In the genomic region with DNA sequence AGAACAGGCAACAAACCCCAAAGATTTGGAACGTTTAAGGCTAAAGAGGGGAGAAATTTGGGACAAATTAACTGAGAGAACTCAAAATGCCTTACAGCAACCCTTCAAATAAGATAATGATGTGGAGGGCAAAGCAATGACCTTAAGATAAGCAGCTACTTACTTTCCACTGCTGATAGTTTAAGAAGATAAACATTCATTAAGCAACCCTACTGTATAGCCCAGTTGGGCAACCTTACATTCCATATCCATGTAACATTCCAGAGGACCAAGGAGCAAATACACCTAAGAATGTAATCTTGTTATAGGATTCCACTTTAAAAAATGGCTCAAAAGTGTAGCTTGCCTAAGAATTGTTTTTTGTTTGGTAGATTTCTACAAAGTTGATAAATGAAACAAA, we compare ENCODE assay signal across 19 cellular contexts. TPM values are rescaled to one million over a fixed set of nuclear protein-coding genes. Genes with fewer than 3 reads are reported as not detected.
DNase-seq lines count a peak whose midpoint lies in the region; ATAC-seq and TF ChIP-seq lines count a peak whose summit lies in the region.
"Had no signal": no experiment of that assay in that cellular context is flagged by ENCODE, and none has a peak within 500 bp of the region (broad histone marks: within the 10 kb centered on the region; RNA-seq: fewer than 3 reads in every experiment).

No MANE protein-coding gene starts in this region.

- H3K9me3 ChIP-seq in cardiac muscle cell (ENCODE audit: low read depth) = no peaks in the 10 kb centered on the region
- H3K9me3 ChIP-seq in left ventricle myocardium inferior (replicated peaks) = no peaks in the 10 kb centered on the region
- H3K9me3 ChIP-seq in adipocyte (ENCODE audit: control insufficient read depth, low read length) = no peaks in the 10 kb centered on the region
- H3K9me3 ChIP-seq in hepatocyte (ENCODE audit: low read depth) = no peaks in the 10 kb centered on the region
- H3K9me3 ChIP-seq: tibial artery had no signal

- peaks cover 20% of the 10 kb centered on the region for H3K4me1 Mint-ChIP-seq in type B pancreatic cell (ENCODE audit: unreplicated experiment)

- H3K27ac Mint-ChIP-seq in type B pancreatic cell = peak overlapping the region; percentile 49
- H3K27ac Mint-ChIP-seq: stimulated activated memory B cell treated with anti-CD40 and anti-IgM and Interleukin-4, amounts not matched to agents 10 μg/mL and 1 μg/mL and 100 μg/mL, for 72 hours had no signal

- H3K4me3 ChIP-seq in cardiac muscle cell = no peak overlapping the region
- no peak overlapping the region for H3K4me3 ChIP-seq in left ventricle myocardium inferior
- H3K4me3 ChIP-seq in adipocyte (ENCODE audit: low read length) = no peak overlapping the region
- no peak overlapping the region for H3K4me3 ChIP-seq in hepatocyte
- H3K4me3 ChIP-seq: tibial artery had no signal

- H3K36me3 ChIP-seq in cardiac muscle cell = no peaks in the 10 kb centered on the region
- peaks cover 6% of the 10 kb centered on the region for H3K36me3 ChIP-seq in left ventricle myocardium inferior
- peaks cover 19% of the 10 kb centered on the region for H3K36me3 ChIP-seq in adipocyte (ENCODE audit: control insufficient read depth, insufficient read depth, low read length, severe bottlenecking)
- no peaks in the 10 kb centered on the region for H3K36me3 ChIP-seq in hepatocyte (replicated peaks; ENCODE audit: insufficient read depth, low read depth)

- H3K79me2 ChIP-seq in hepatocyte = peaks cover 95% of the 10 kb centered on the region

- H3K27ac ChIP-seq in cardiac muscle cell = peak overlapping the region; percentile 78
- H3K27ac ChIP-seq in left ventricle myocardium inferior (replicated peaks) = no peak overlapping the region
- no peak overlapping the region for H3K27ac ChIP-seq in hepatocyte
- H3K27ac ChIP-seq: tibial artery had no signal

- H3K9me2 ChIP-seq in hepatocyte (replicated peaks; ENCODE audit: insufficient read depth) = no peaks in the 10 kb centered on the region

- peak overlapping the region; percentile 34 for H3K4me2 ChIP-seq in hepatocyte

- no peaks in the 10 kb centered on the region for H3K9me3 Mint-ChIP-seq in type B pancreatic cell
- H3K9me3 Mint-ChIP-seq: CD14-positive monocyte; central memory CD8-positive, alpha-beta T cell; stimulated activated memory B cell treated with anti-CD40 and anti-IgM and Interleukin-4, amounts not matched to agents 10 μg/mL and 1 μg/mL and 100 μg/mL, for 72 hours had no signal

- no peak for ATAC-seq in GM21717 (IDR thresholded peaks at IDR 0.05; ENCODE audit: unreplicated experiment)
- ATAC-seq: activated CD4-positive, CD25-positive, alpha-beta regulatory T cell treated with anti-CD3 and anti-CD28 coated beads, Interleukin-2, amount 50 U/mL, for 24 hours; stimulated activated memory B cell treated with anti-CD40 and anti-IgM and Interleukin-4, amounts not matched to agents 10 μg/mL and 1 μg/mL and 100 μg/mL, for 72 hours had no signal

- no peak overlapping the region for H3K9ac ChIP-seq in adipocyte (ENCODE audit: low read length)

- peaks cover 65% of the 10 kb centered on the region for H4K20me1 ChIP-seq in hepatocyte (ENCODE audit: insufficient read depth, poor library complexity, severe bottlenecking)

- H2AFZ ChIP-seq in hepatocyte = no peak overlapping the region

- DNase-seq in cardiac muscle cell (ENCODE audit: low read depth in 1 of 2, low spot score in 1 of 2) = no peak
- DNase-seq in left ventricle myocardium inferior = no peak
- peak; percentile 47 for DNase-seq in adipocyte (ENCODE audit: low read depth)
- DNase-seq in hepatocyte (ENCODE audit: low spot score) = peak; percentile 24
- no peak for DNase-seq in type B pancreatic cell (ENCODE audit: extremely low spot score, unreplicated experiment)
- no peak for DNase-seq in NCI-H748 (lab: John Stamatoyannopoulos, UW; ENCODE audit: unreplicated experiment)
- DNase-seq in activated gamma-delta T cell treated with Interleukin-2 at 50 U/mL for 16 hours = no peak
- DNase-seq: DMS153, hypothalamus, midbrain, NCI-H1694 treated with DMSO at 0.1 percent for 48 hours, NCI-H446, T-helper 2 cell, tibial artery had no signal

- H3K36me3 Mint-ChIP-seq in type B pancreatic cell = peaks cover 28% of the 10 kb centered on the region

- WGBS in hepatocyte (ENCODE audit: low lambda C conversion rate, missing lambda C conversion rate) = 27% methylated on average over 1 of the region's 1 CpG

- peaks cover 13% of the 10 kb centered on the region for H3K4me1 ChIP-seq in cardiac muscle cell (ENCODE audit: low read depth)
- peaks cover 47% of the 10 kb centered on the region for H3K4me1 ChIP-seq in left ventricle myocardium inferior
- H3K4me1 ChIP-seq in adipocyte (ENCODE audit: control insufficient read depth, insufficient read depth, low read length) = peaks cover 26% of the 10 kb centered on the region
- H3K4me1 ChIP-seq in hepatocyte (ENCODE audit: insufficient read depth) = peaks cover 16% of the 10 kb centered on the region

- H3K4me3 Mint-ChIP-seq in type B pancreatic cell = no peak overlapping the region
- H3K4me3 Mint-ChIP-seq: CD14-positive monocyte; central memory CD8-positive, alpha-beta T cell; stimulated activated memory B cell treated with anti-CD40 and anti-IgM and Interleukin-4, amounts not matched to agents 10 μg/mL and 1 μg/mL and 100 μg/mL, for 72 hours had no signal

- no peaks in the 10 kb centered on the region for H3K27me3 Mint-ChIP-seq in type B pancreatic cell
- H3K27me3 Mint-ChIP-seq: central memory CD8-positive, alpha-beta T cell; stimulated activated memory B cell treated with anti-CD40 and anti-IgM and Interleukin-4, amounts not matched to agents 10 μg/mL and 1 μg/mL and 100 μg/mL, for 72 hours had no signal

- H3K27me3 ChIP-seq in cardiac muscle cell (no peaks in the 10 kb centered on the region), left ventricle myocardium inferior (ENCODE audit: low read depth) (no peaks in the 10 kb centered on the region), adipocyte (replicated peaks; ENCODE audit: control insufficient read depth, insufficient read depth, low read length) (no peaks in the 10 kb centered on the region), hepatocyte (no peaks in the 10 kb centered on the region)
- H3K27me3 ChIP-seq: tibial artery had no signal

- intact Hi-C loops in left ventricle myocardium inferior (cut with micrococcal nuclease) = no loop called here

- TF ChIP-seq CTCF in cardiac muscle cell (IDR thresholded peaks at IDR 0.05; ENCODE audit: low read depth, low read length) (no peak), left ventricle myocardium inferior (IDR thresholded peaks at IDR 0.05; ENCODE audit: borderline replicate concordance) (no peak), hepatocyte (IDR thresholded peaks at IDR 0.05; ENCODE audit: poor library complexity) (no peak), type B pancreatic cell (conservative IDR thresholded peaks at IDR 0.05) (no peak)

RNA-seq across cellular contexts. Expression of a gene that starts 14.8 kb away (rescaled TPM):
- 50.6 and 53.4 TPM in 2 replicates for total RNA-seq in cardiac muscle cell
- polyA plus RNA-seq in cardiac muscle cell = 31.2 and 37.2 TPM in 2 replicates
- total RNA-seq in left ventricle myocardium inferior = 80.8 TPM
- 90.5 and 93.3 TPM in 2 replicates for total RNA-seq in hepatocyte
- polyA plus RNA-seq in hepatocyte = 35.3 and 42.6 TPM in 2 replicates
- total RNA-seq in type B pancreatic cell (ENCODE audit: low replicate concordance) = 80.0 and 94.8 TPM in 2 replicates

RNA-seq across cellular contexts. Expression of a gene that starts 47.0 kb away (rescaled TPM):
- total RNA-seq in cardiac muscle cell (292 and 298 TPM in 2 replicates), left ventricle myocardium inferior (291 TPM), hepatocyte (383 and 429 TPM in 2 replicates), type B pancreatic cell (ENCODE audit: low replicate concordance) (238 and 252 TPM in 2 replicates)
- polyA plus RNA-seq in cardiac muscle cell (209 and 213 TPM in 2 replicates), hepatocyte (211 and 212 TPM in 2 replicates)

Comparison
In these comparisons a context has a peak if more than half of its experiments do, and no peak if none do; other contexts are left out.
1. DNase-seq: peak in adipocyte (single experiment) and hepatocyte (single experiment); none in cardiac muscle cell (0 of 2), left ventricle myocardium inferior (single experiment), type B pancreatic cell (single experiment), NCI-H748 (single experiment) and activated gamma-delta T cell treated with Interleukin-2 at 50 U/mL for 16 hours (single experiment).